Comparison of ENCODE assay signal across 8 cellular contexts in the genomic region with DNA sequence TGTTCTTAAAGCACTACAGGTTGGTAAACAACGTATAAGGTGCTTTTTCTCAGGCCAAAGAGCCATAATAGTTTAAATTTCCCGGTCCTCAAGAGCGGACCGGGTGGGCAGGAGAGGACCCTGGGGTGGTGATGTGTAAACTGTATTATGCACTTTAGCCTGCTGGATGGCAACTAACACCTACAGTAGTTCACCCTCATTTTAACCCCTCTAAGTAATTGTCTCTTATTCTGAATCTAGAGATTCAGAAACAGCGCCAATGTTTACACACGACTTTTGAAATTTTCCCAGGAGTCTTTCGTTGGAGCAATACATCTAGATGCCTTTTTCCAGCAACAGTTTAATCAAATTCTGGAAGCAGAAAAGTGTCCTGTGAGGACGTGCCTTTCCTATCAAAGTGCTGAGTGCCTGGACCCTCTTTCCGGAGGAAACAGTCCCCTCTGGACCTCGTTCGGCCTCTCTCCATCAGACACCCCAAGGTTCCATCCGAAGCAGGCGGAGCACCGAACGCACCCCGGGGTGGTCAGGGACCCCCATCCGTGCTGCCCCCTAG. TPM values are rescaled to one million over a fixed set of nuclear protein-coding genes. Genes with fewer than 3 reads are reported as not detected.
DNase-seq lines count a peak whose midpoint lies in the region; ATAC-seq, FAIRE-seq and TF ChIP-seq lines count a peak whose summit lies in the region.

No MANE protein-coding gene starts in this region.

- TF ChIP-seq CTCF in natural killer cell (IDR thresholded peaks at IDR 0.05) = no peak
- TF ChIP-seq CTCF in breast epithelium (IDR thresholded peaks at IDR 0.05) = no peak

- peak overlapping the region; percentile 6 for H3K4me3 Mint-ChIP-seq in natural killer cell treated with Interleukin-12 subunit alpha and Interleukin-12 subunit beta and Interleukin-15 and Interleukin-18, amount 100 ng/mL, for 72 hours
- H3K4me3 Mint-ChIP-seq in natural killer cell = no peak overlapping the region

- H3K36me3 Mint-ChIP-seq in natural killer cell treated with Interleukin-12 subunit alpha and Interleukin-12 subunit beta and Interleukin-15 and Interleukin-18, amount 100 ng/mL, for 72 hours = no peaks in the 10 kb centered on the region
- no peaks in the 10 kb centered on the region for H3K36me3 Mint-ChIP-seq in natural killer cell

- no peak for TF ChIP-seq POLR2A in breast epithelium (IDR thresholded peaks at IDR 0.05)

- ATAC-seq in natural killer cell treated with Interleukin-12 subunit alpha and Interleukin-12 subunit beta and Interleukin-15 and Interleukin-18, amount 100 ng/mL, for 72 hours = no peak
- ATAC-seq in natural killer cell = no peak
- no peak for ATAC-seq in GM18511 (IDR thresholded peaks at IDR 0.05; ENCODE audit: unreplicated experiment)

- H3K9me3 Mint-ChIP-seq in natural killer cell treated with Interleukin-12 subunit alpha and Interleukin-12 subunit beta and Interleukin-15 and Interleukin-18, amount 100 ng/mL, for 72 hours = no peaks in the 10 kb centered on the region
- H3K9me3 Mint-ChIP-seq in natural killer cell = no peaks in the 10 kb centered on the region

- H3K4me1 ChIP-seq in breast epithelium = no peaks in the 10 kb centered on the region
- H3K4me1 ChIP-seq in mesodermal cell (ENCODE audit: control insufficient read depth, insufficient read depth, low read length, poor library complexity, severe bottlenecking) = peaks cover 6% of the 10 kb centered on the region

- H3K27ac ChIP-seq in breast epithelium = peak overlapping the region; percentile 94 to 95
- H3K27ac ChIP-seq in mesodermal cell (ENCODE audit: low read depth, low read length, severe bottlenecking) = no peak overlapping the region

- WGBS in mesodermal cell (ENCODE audit: insufficient coverage in 2 of 2), 2 experiments = 8 to 18% methylated on average over 10 to 11 of the region's 17 CpGs

- FAIRE-seq in frontal cortex (lab: Jason Lieb, UNC) = no peak

- no peak overlapping the region for H3K27ac Mint-ChIP-seq in natural killer cell treated with Interleukin-12 subunit alpha and Interleukin-12 subunit beta and Interleukin-15 and Interleukin-18, amount 100 ng/mL, for 72 hours
- no peak overlapping the region for H3K27ac Mint-ChIP-seq in natural killer cell

- no peak for DNase-seq in natural killer cell treated with Interleukin-12 subunit alpha and Interleukin-12 subunit beta and Interleukin-15 and Interleukin-18, amount 100 ng/mL, for 72 hours (ENCODE audit: low spot score)
- DNase-seq in natural killer cell (no peak), breast epithelium (ENCODE audit: low spot score in 2 of 2) (no peak), frontal cortex (ENCODE audit: low spot score in 2 of 2) (no peak), SIG-M5 (lab: John Stamatoyannopoulos, UW) (no peak), HCEC 1CT (no peak)

- H3K9me3 ChIP-seq in breast epithelium (no peaks in the 10 kb centered on the region), mesodermal cell (ENCODE audit: control insufficient read depth, low read length) (no peaks in the 10 kb centered on the region)

- H3K36me3 ChIP-seq in breast epithelium (no peaks in the 10 kb centered on the region), mesodermal cell (ENCODE audit: control insufficient read depth, insufficient read depth, low read length) (no peaks in the 10 kb centered on the region)

- H3K4me1 Mint-ChIP-seq in natural killer cell treated with Interleukin-12 subunit alpha and Interleukin-12 subunit beta and Interleukin-15 and Interleukin-18, amount 100 ng/mL, for 72 hours (ENCODE audit: low read depth in 2 of 2) = no peaks in the 10 kb centered on the region
- no peaks in the 10 kb centered on the region for H3K4me1 Mint-ChIP-seq in natural killer cell

- peaks cover 27 to 38% of the 10 kb centered on the region in 2 donors for H3K27me3 Mint-ChIP-seq in natural killer cell treated with Interleukin-12 subunit alpha and Interleukin-12 subunit beta and Interleukin-15 and Interleukin-18, amount 100 ng/mL, for 72 hours
- peaks cover 32 to 47% of the 10 kb centered on the region in 2 donors for H3K27me3 Mint-ChIP-seq in natural killer cell (ENCODE audit: low read depth in 2 of 2)

- H3K27me3 ChIP-seq in breast epithelium = no peaks in the 10 kb centered on the region

- H3K4me3 ChIP-seq in breast epithelium = peak overlapping the region; percentile 47 to 94 (median 78)
- peak overlapping the region; percentile 68 for H3K4me3 ChIP-seq in mesodermal cell (ENCODE audit: extremely low read depth, insufficient read depth, low read length, poor library complexity, severe bottlenecking)

- intact Hi-C loops in natural killer cell (cut with micrococcal nuclease) = no loop called here
- intact Hi-C loops in breast epithelium (cut with DNase I; ENCODE audit: low total_unique reads) = no loop called here

RNA-seq across cellular contexts. Expression of a gene that starts 0.7 kb away (rescaled TPM):
- under 1 TPM; 0.48 to 0.67 TPM for total RNA-seq in natural killer cell treated with Interleukin-12 subunit alpha and Interleukin-12 subunit beta and Interleukin-15 and Interleukin-18, amount 100 ng/mL, for 72 hours
- total RNA-seq in natural killer cell (1 to 10 TPM in 2 of 3 donors, under 1 TPM in 1; 0.68 to 1.8 (median 1.3) TPM), breast epithelium (10 to 100 TPM in 2 of 3 donors, under 1 TPM in 1; 0.48 to 85.6 (median 35.7) TPM), frontal cortex (3.7 TPM)
- 5.4 TPM for polyA plus RNA-seq in mesodermal cell (2013, experiment 1 of 2)
- 4.0 TPM for polyA plus RNA-seq in mesodermal cell (2013, experiment 2 of 2)
